In genomic region chr1:31848381-31848897, GRCh38 we compare ENCODE assay signal across 11 cellular contexts. TPM values are rescaled to one million over a fixed set of nuclear protein-coding genes. Genes with fewer than 3 reads are reported as not detected.
DNase-seq lines count a peak whose midpoint lies in the region; ATAC-seq, FAIRE-seq and TF ChIP-seq lines count a peak whose summit lies in the region.
"Had no signal": no experiment of that assay in that cellular context is flagged by ENCODE, and none has a peak within 500 bp of the region (broad histone marks: within the 10 kb centered on the region; RNA-seq: fewer than 3 reads in every experiment).

No MANE protein-coding gene starts in this region.

- H3K36me3 ChIP-seq in GM12878 (ENCODE audit: control insufficient read depth in 2 of 2, insufficient read depth in 2 of 2, low read length in 1 of 2), result no peaks in the 10 kb centered on the region
- no peaks in the 10 kb centered on the region for H3K36me3 ChIP-seq in aorta (ENCODE audit: control insufficient read depth in 1 of 2, insufficient read depth in 2 of 2, low read length in 1 of 2)
- H3K36me3 ChIP-seq: SJSA1 had no signal

- no peak for TF ChIP-seq EP300 in GM12878 (IDR thresholded peaks at IDR 0.05; ENCODE audit: borderline replicate concordance in 1 of 2, control insufficient read depth in 1 of 2, low read depth in 2 of 2, low read length in 2 of 2)

- DNase-seq in GM12891 (ENCODE audit: insufficient read length, low spot score) (peak; percentile 51), GM12878 (ENCODE audit: low read depth, low spot score) (no peak), GF-D8 (lab: John Stamatoyannopoulos, UW) (no peak), NCI-H69 (lab: John Stamatoyannopoulos, UW) (no peak), cerebellar nuclear complex (lab: John Stamatoyannopoulos, UW) (no peak), aorta (no peak)
- DNase-seq in activated CD4-positive, alpha-beta T cell treated with anti-CD3 and anti-CD28 coated beads, Interleukin-2, amount 50 U/mL, for 1 hour, result peak; percentile 39
- DNase-seq in stimulated activated CD4-positive, alpha-beta T cell treated with anti-CD3 and anti-CD28 coated beads, TNF-alpha, amount 100 ng/mL, for 4 hours (ENCODE audit: low read depth in 3 of 3), result peak in 2 of 3 experiments; percentile 42 to 51
- DNase-seq: NCI-H1694 treated with DMSO at 0.1 percent for 48 hours had no signal

- peak overlapping the region; percentile 45; the same call in 1 of the 2 replicates for H3K4me2 ChIP-seq in GM12878 (ENCODE audit: control insufficient read depth, insufficient read depth)

- SMC1A ChIA-PET in GM12878 (lab: Charles Lee; ENCODE audit: uncharacterized antibody, unreplicated experiment), result interaction anchor here (0.6 to 1.5 kb wide), 2 partner anchors 11 to 40 kb away, joined by 3 to 4 read pairs; no protein-coding TSS in a partner anchor

- ATAC-seq in GM12878, result peak; percentile 33; the same call in 2 of the 3 replicates
- ATAC-seq in aorta (ENCODE audit: low FRiP score), result no peak
- ATAC-seq: HCT116 had no signal

- H3K4me3 ChIP-seq in GM12878 (no peak overlapping the region), aorta (ENCODE audit: low read length in 2 of 2) (no peak overlapping the region)
- H3K4me3 ChIP-seq: SJSA1 had no signal

- no peak overlapping the region for H3K27ac ChIP-seq in GM12878 (ENCODE audit: control insufficient read depth, insufficient read depth)
- no peak overlapping the region for H3K27ac ChIP-seq in aorta (ENCODE audit: low read depth in 1 of 2, low read length in 2 of 2)
- H3K27ac ChIP-seq: SJSA1 had no signal

- no peaks in the 10 kb centered on the region; the same call in 2 of the 3 replicates for H3K9me3 ChIP-seq in GM12878 (replicated peaks; ENCODE audit: control insufficient read depth, insufficient read depth, low read length)
- no peaks in the 10 kb centered on the region for H3K9me3 ChIP-seq in aorta (ENCODE audit: control insufficient read depth, low read length)
- H3K9me3 ChIP-seq: SJSA1 had no signal

- intact Hi-C loops in GM12878 (cut with micrococcal nuclease; ENCODE audit: unreplicated experiment) (no loop called here), aorta (cut with DNase I) (no loop called here)

- no peak for TF ChIP-seq CTCF in GM12878 (IDR thresholded peaks at IDR 0.05 in 2 of 3, conservative IDR thresholded peaks at IDR 0.05 in 1 of 3; ENCODE audit: control insufficient read depth in 2 of 3, extremely low read depth in 1 of 3, insufficient read depth in 1 of 3, low read depth in 3 of 3, low read length in 3 of 3)

- no TSS peak for BruUV-seq in GM12878 (replicated peaks; lab: Mats Ljungman, UMichigan)

- H4K20me1 ChIP-seq in GM12878 (ENCODE audit: control insufficient read depth, insufficient read depth), result no peaks in the 10 kb centered on the region

- no peak overlapping the region for H2AFZ ChIP-seq in GM12878 (ENCODE audit: control insufficient read depth, low read depth, low read length)

- no peaks in the 10 kb centered on the region for H3K79me2 ChIP-seq in GM12878 (ENCODE audit: control insufficient read depth, insufficient read depth, low read length)

- peak; percentile 84 for FAIRE-seq in GM12891 (lab: Jason Lieb, UNC)
- no peak for FAIRE-seq in GM12878 (lab: Jason Lieb, UNC)

- RAD21 ChIA-PET in GM12878 (lab: Charles Lee; ENCODE audit: unreplicated experiment), result interaction anchor here (0.6 kb wide), 1 partner anchor 157 kb away, joined by 3 read pairs; no protein-coding TSS in a partner anchor

- TF ChIP-seq RAD21 in GM12878 (IDR thresholded peaks at IDR 0.05; ENCODE audit: insufficient read depth, low read depth, low read length), result no peak

- POLR2A ChIA-PET in GM12878 (lab: Charles Lee), result interaction anchor here (0.6 to 0.7 kb wide), 2 partner anchors 107 to 891 kb away, joined by 3 to 4 read pairs; no protein-coding TSS in a partner anchor

- TF ChIP-seq POLR2A in GM12891 (IDR thresholded peaks at IDR 0.05; ENCODE audit: low read depth, low read length) (no peak), GM12878 (IDR thresholded peaks at IDR 0.05; ENCODE audit: low read depth, low read length) (no peak)

- in situ Hi-C loops in GM12878 (cut with MboI), result no loop called here

- CTCF ChIA-PET in GM12878 (lab: Yijun Ruan, JAX), result no interaction called here

- H3K4me1 ChIP-seq in GM12878 (ENCODE audit: control insufficient read depth, insufficient read depth, low read length) (peaks cover 8% of the 10 kb centered on the region), aorta (ENCODE audit: control insufficient read depth in 1 of 2, insufficient read depth in 2 of 2, low read length in 2 of 2) (no peaks in the 10 kb centered on the region)
- H3K4me1 ChIP-seq: SJSA1 had no signal

- WGBS in GM12878 (ENCODE audit: insufficient coverage, insufficient replicate concordance, low lambda C conversion rate, missing lambda C conversion rate), result 27% methylated on average over 11 of the region's 11 CpGs
- 89 to 90% methylated on average over 10 to 11 of the region's 11 CpGs for WGBS in aorta, 2 donors

- H3K27me3 ChIP-seq in GM12878 (replicated peaks in 1 of 2; ENCODE audit: control insufficient read depth in 2 of 2, insufficient read depth in 2 of 2, low read length in 1 of 2), result no peaks in the 10 kb centered on the region
- H3K27me3 ChIP-seq in aorta (ENCODE audit: control insufficient read depth in 1 of 2, insufficient read depth in 2 of 2, low read length in 1 of 2), result no peaks in the 10 kb centered on the region
- H3K27me3 ChIP-seq: SJSA1 had no signal

- H3K9ac ChIP-seq in GM12878 (ENCODE audit: control insufficient read depth, insufficient read depth, low read length), result no peak overlapping the region

TF ChIP-seq in GM12891, 5 proteins besides CTCF, POLR2A, EP300 and RAD21:
- 0 out of 2 replicates have a peak, but pooled peaks have one; percentile 6 for TF ChIP-seq SPI1 (IDR thresholded peaks at IDR 0.05; ENCODE audit: low read depth, low read length)
- no peak for TF ChIP-seq POU2F2 (IDR thresholded peaks at IDR 0.05; ENCODE audit: low read depth, low read length)
TF ChIP-seq in GM12891: peak in this region for 1.

TF ChIP-seq in GM12878, 131 proteins besides CTCF, POLR2A, EP300 and RAD21:
- no peak for TF ChIP-seq RCOR1 (conservative IDR thresholded peaks at IDR 0.05; ENCODE audit: low read depth, low read length)
- 0 out of 4 replicates have a peak, but pooled peaks of 1 of the 2 experiments have one; percentile 16 for TF ChIP-seq BHLHE40 (IDR thresholded peaks at IDR 0.05; ENCODE audit: borderline replicate concordance in 1 of 2, low read depth in 2 of 2, low read length in 1 of 2)
- 0 out of 3 replicates have a peak, but pooled peaks of 1 of the 2 experiments have one; percentile 22 for TF ChIP-seq EGR1 (IDR thresholded peaks at IDR 0.05; ENCODE audit: borderline replicate concordance in 1 of 2, low read depth in 2 of 2, low read length in 2 of 2)
- peak; percentile 28; the same call in 1 of the 2 replicates for TF ChIP-seq EED (IDR thresholded peaks at IDR 0.05; ENCODE audit: low read depth)

RNA-seq across cellular contexts. Expression of gene SPOCD1, which starts 32.6 kb away (rescaled TPM):
- 0.13 TPM for polyA plus RNA-seq in GM12891 (2012; ENCODE audit: low read depth, missing spikeins)
- total RNA-seq in GM12878 (2013; cell fraction: nucleolus; rRNA removed), result not detected in 2 replicates
- total RNA-seq in GM12878 (2014; rRNA removed), result 0.11 and 0.16 TPM in 2 replicates
- total RNA-seq in GM12878 (2014; rRNA removed; fragmentation: Illumina TruSeq; extraction: Trizol), result 0.13 and 0.23 TPM in 2 replicates
- 0.23 and 0.56 TPM in 2 replicates for total RNA-seq in GM12878 (2021)
- polyA plus RNA-seq in GM12878 (2011; ENCODE audit: low read depth), result 0.08 TPM
- not detected in 2 replicates for polyA plus RNA-seq in GM12878 (2011; rRNA removed)
- polyA plus RNA-seq in GM12878 (2011; cell fraction: cytosol; rRNA removed), result not detected in 2 replicates
- polyA plus RNA-seq in GM12878 (2011; cell fraction: nucleus; rRNA removed), result 0.03 and 0.29 TPM in 2 replicates
- polyA plus RNA-seq in GM12878 (2012), result 0.07 and 0.23 TPM in 2 replicates
- polyA plus RNA-seq in GM12878 (2014; fragmentation: Illumina TruSeq; extraction: Trizol), result 0.13 TPM in 1 of 2 replicates, not detected in the other
- polyA plus RNA-seq in GM12878 (2014; fragmentation: Nextera tagmentation; extraction: Ambion mirVana), result under 1 TPM in 1 of 2 experiments, not detected in 1; 0.02 TPM
- polyA plus RNA-seq in GM12878 (2014; rRNA removed), result 0.34 and 0.65 TPM in 2 replicates
- not detected for polyA plus RNA-seq in GM12878 (2016; fragmentation: Nextera tagmentation; extraction: Ambion mirVana)
- not detected in 2 replicates for polyA minus RNA-seq in GM12878 (2011; rRNA and poly(A)+ RNA removed)
- not detected in 2 replicates for polyA minus RNA-seq in GM12878 (2011; cell fraction: cytosol; rRNA and poly(A)+ RNA removed)
- not detected in 2 replicates for polyA minus RNA-seq in GM12878 (2011; cell fraction: nucleus; rRNA and poly(A)+ RNA removed)
- 1 to 10 TPM; 4.0 to 9.0 TPM for total RNA-seq in aorta
- 10 to 100 TPM in 1 of 2 donors, 1 to 10 TPM in 1; 1.4 to 12.3 TPM for polyA plus RNA-seq in aorta

Comparison
In these comparisons a context has a peak if more than half of its experiments do, and no peak if none do; other contexts are left out.
1. DNase-seq: peak in GM12891 (single experiment), activated CD4-positive, alpha-beta T cell treated with anti-CD3 and anti-CD28 coated beads, Interleukin-2, amount 50 U/mL, for 1 hour (single experiment) and stimulated activated CD4-positive, alpha-beta T cell treated with anti-CD3 and anti-CD28 coated beads, TNF-alpha, amount 100 ng/mL, for 4 hours (2 of 3); none in GM12878 (single experiment), GF-D8 (single experiment), NCI-H69 (single experiment), cerebellar nuclear complex (0 of 2) and aorta (0 of 2).